ENCODE assay signal across 24 cellular contexts in the genomic region with DNA sequence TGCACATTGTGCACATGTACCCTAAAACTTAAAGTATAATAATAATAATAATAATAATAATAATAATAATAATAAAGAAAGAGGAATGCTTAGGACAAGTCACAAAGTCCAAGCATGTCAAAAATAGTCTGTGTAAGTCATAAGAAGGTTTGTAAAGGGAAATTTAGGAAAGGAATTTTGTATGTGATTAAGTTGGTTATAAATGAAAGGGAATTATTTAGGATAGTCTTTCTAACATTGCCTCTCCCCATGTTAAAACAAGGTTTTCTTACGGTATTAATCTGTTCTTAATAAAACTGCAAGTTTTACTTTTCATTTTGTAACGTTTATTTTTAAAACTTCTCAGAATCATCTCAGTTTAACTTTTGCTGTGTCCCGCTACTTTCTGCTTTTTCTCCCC.
DNase-seq lines count a peak whose midpoint lies in the region; ATAC-seq, FAIRE-seq and TF ChIP-seq lines count a peak whose summit lies in the region.
"Had no signal": no experiment of that assay in that cellular context is flagged by ENCODE, and none has a peak within 500 bp of the region (broad histone marks: within the 10 kb centered on the region; RNA-seq: fewer than 3 reads in every experiment).

No MANE protein-coding gene starts in this region.

- no peak for TF ChIP-seq RAD21 in A549 (conservative IDR thresholded peaks at IDR 0.05 in 1 of 2, IDR thresholded peaks at IDR 0.05 in 1 of 2)

- H3K27ac Mint-ChIP-seq in WTC11, result no peak overlapping the region
- H3K27ac Mint-ChIP-seq: activated naive CD8-positive, alpha-beta T cell treated with anti-CD3 and anti-CD28 coated beads, Interleukin-2, amount 50 U/mL, for 24 hours; activated T-helper 2 cell treated with anti-CD3 and anti-CD28 coated beads, Interferon-gamma antibody, Interleukin-2, Interleukin-4, amounts not matched to agents 10 μg/mL and 5 μg/mL and 100 μg/mL, durations not matched to agents 14 hours and 24 hours and 36 hours; CD8-positive, alpha-beta memory T cell; natural killer cell; stimulated activated naive CD8-positive, alpha-beta T cell treated with anti-CD3 and anti-CD28 coated beads, Interleukin-15, amount 100 ng/mL, for 72 hours had no signal

- H3K36me3 ChIP-seq in OCI-LY7 (ENCODE audit: insufficient read depth, low read length), result no peaks in the 10 kb centered on the region
- H3K36me3 ChIP-seq: upper lobe of right lung had no signal

- no peak overlapping the region for H3K4me3 Mint-ChIP-seq in WTC11
- H3K4me3 Mint-ChIP-seq: activated naive CD8-positive, alpha-beta T cell treated with anti-CD3 and anti-CD28 coated beads, Interleukin-2, amount 50 U/mL, for 24 hours; CD8-positive, alpha-beta memory T cell; natural killer cell; stimulated activated naive CD8-positive, alpha-beta T cell treated with anti-CD3 and anti-CD28 coated beads, Interleukin-15, amount 100 ng/mL, for 72 hours had no signal

- TF ChIP-seq CTCF in A549 (IDR thresholded peaks at IDR 0.05), result no peak
- no peak for TF ChIP-seq CTCF in OCI-LY7 (conservative IDR thresholded peaks at IDR 0.05; ENCODE audit: low read length)
- TF ChIP-seq CTCF in WTC11 (IDR thresholded peaks at IDR 0.05), result no peak

- no peak overlapping the region for H3K27ac ChIP-seq in A549
- no peak overlapping the region for H3K27ac ChIP-seq in OCI-LY7 (ENCODE audit: low read depth, low read length, poor library complexity, severe bottlenecking)
- H3K27ac ChIP-seq: dorsolateral prefrontal cortex, heart left ventricle, parathyroid adenoma, PC-9, upper lobe of right lung had no signal

- DNase-seq in A549 (ENCODE audit: low read depth in 1 of 2, low spot score in 1 of 2) (peak in 1 of 2 experiments; percentile 41), HCEC 1CT (peak; percentile 10), OCI-LY7 (ENCODE audit: low spot score) (peak; percentile 50), fibroblast of peridontal ligament (ENCODE audit: extremely low read depth) (peak; percentile 25), left ventricle myocardium superior (no peak), NCI-H774 (lab: John Stamatoyannopoulos, UW) (no peak), WTC11 (ENCODE audit: low spot score) (no peak)
- DNase-seq: activated naive CD8-positive, alpha-beta T cell treated with anti-CD3 and anti-CD28 coated beads, Interleukin-2, amount 50 U/mL, for 24 hours; CD8-positive, alpha-beta memory T cell; dorsolateral prefrontal cortex; H7; heart left ventricle; kidney; mesenchymal stem cell; natural killer cell; NCI-H187; NCI-H524; PC-9; stimulated activated naive CD8-positive, alpha-beta T cell treated with anti-CD3 and anti-CD28 coated beads, Interleukin-15, amount 100 ng/mL, for 72 hours; upper lobe of right lung had no signal

- intact Hi-C loops in OCI-LY7 (cut with micrococcal nuclease; ENCODE audit: unreplicated experiment), result no loop called here
- intact Hi-C loops in left ventricle myocardium superior (cut with micrococcal nuclease), result no loop called here

- CTCF ChIA-PET in A549 (lab: Yijun Ruan, JAX) (no interaction called here), OCI-LY7 (lab: Charles Lee; ENCODE audit: unreplicated experiment) (no interaction called here), WTC11 (lab: Charles Lee) (no interaction called here)

- no peak overlapping the region for H2AFZ ChIP-seq in OCI-LY7 (ENCODE audit: low read length)
- H2AFZ ChIP-seq: parathyroid adenoma, PC-9 had no signal

- no peaks in the 10 kb centered on the region for H3K79me2 ChIP-seq in OCI-LY7 (ENCODE audit: insufficient read depth, low read depth, low read length)

- H3K4me1 Mint-ChIP-seq in WTC11, result no peaks in the 10 kb centered on the region
- H3K4me1 Mint-ChIP-seq: activated naive CD8-positive, alpha-beta T cell treated with anti-CD3 and anti-CD28 coated beads, Interleukin-2, amount 50 U/mL, for 24 hours; CD8-positive, alpha-beta memory T cell; stimulated activated naive CD8-positive, alpha-beta T cell treated with anti-CD3 and anti-CD28 coated beads, Interleukin-15, amount 100 ng/mL, for 72 hours had no signal

- H4K20me1 ChIP-seq in OCI-LY7 (ENCODE audit: insufficient read depth, low read length), result no peaks in the 10 kb centered on the region

- 95% methylated on average over 3 of the region's 3 CpGs for WGBS in A549 (ENCODE audit: missing lambda C conversion rate)

- POLR2A ChIA-PET in A549 (lab: Yijun Ruan, JAX), result no interaction called here
- POLR2A ChIA-PET in OCI-LY7 (lab: Charles Lee), result no interaction called here
- POLR2A ChIA-PET in WTC11 (lab: Charles Lee), result no interaction called here

- H3K4me1 ChIP-seq in A549 (no peaks in the 10 kb centered on the region), OCI-LY7 (ENCODE audit: insufficient read depth, low read length, poor library complexity, severe bottlenecking) (no peaks in the 10 kb centered on the region)
- H3K4me1 ChIP-seq: parathyroid adenoma, upper lobe of right lung had no signal

- H3K9me2 ChIP-seq in OCI-LY7 (ENCODE audit: insufficient read depth, low read length), result no peaks in the 10 kb centered on the region

- no peak for ATAC-seq in A549
- ATAC-seq in left ventricle myocardium superior, result no peak
- ATAC-seq in GM21381 (IDR thresholded peaks at IDR 0.05; ENCODE audit: unreplicated experiment), result no peak
- ATAC-seq in WTC11, result no peak
- ATAC-seq: activated naive CD8-positive, alpha-beta T cell treated with anti-CD3 and anti-CD28 coated beads, Interleukin-2, amount 50 U/mL, for 24 hours; heart left ventricle; natural killer cell; stimulated activated naive CD8-positive, alpha-beta T cell treated with anti-CD3 and anti-CD28 coated beads, Interleukin-15, amount 100 ng/mL, for 72 hours; upper lobe of right lung had no signal

- H3K4me2 ChIP-seq in A549, result no peak overlapping the region
- H3K4me2 ChIP-seq in OCI-LY7 (ENCODE audit: low read length), result no peak overlapping the region
- H3K4me2 ChIP-seq: PC-9 had no signal

- peaks cover 8% of the 10 kb centered on the region; the same call in 1 of the 2 replicates for H3K27me3 Mint-ChIP-seq in WTC11 (ENCODE audit: low read depth)
- H3K27me3 Mint-ChIP-seq: activated naive CD8-positive, alpha-beta T cell treated with anti-CD3 and anti-CD28 coated beads, Interleukin-2, amount 50 U/mL, for 24 hours; stimulated activated naive CD8-positive, alpha-beta T cell treated with anti-CD3 and anti-CD28 coated beads, Interleukin-15, amount 100 ng/mL, for 72 hours had no signal

- TF ChIP-seq POLR2A in A549 (IDR thresholded peaks at IDR 0.05; ENCODE audit: low read length), result no peak

- H3K4me3 ChIP-seq in A549 (no peak overlapping the region), OCI-LY7 (ENCODE audit: low read depth, low read length, poor library complexity, severe bottlenecking) (no peak overlapping the region)
- H3K4me3 ChIP-seq: dorsolateral prefrontal cortex, heart left ventricle, PC-9, upper lobe of right lung had no signal

- BruUV-seq in OCI-LY7 (replicated peaks; lab: Mats Ljungman, UMichigan), result no TSS peak

- H3K9me3 ChIP-seq in A549 (peaks cover 19% of the 10 kb centered on the region), OCI-LY7 (ENCODE audit: low read length) (peaks cover 13% of the 10 kb centered on the region)

- no peak for FAIRE-seq in A549 (lab: Jason Lieb, UNC)
- FAIRE-seq: bronchial epithelial cell, kidney had no signal

- H3K9me3 Mint-ChIP-seq in WTC11, result peaks cover 67% of the 10 kb centered on the region
- H3K9me3 Mint-ChIP-seq: activated naive CD8-positive, alpha-beta T cell treated with anti-CD3 and anti-CD28 coated beads, Interleukin-2, amount 50 U/mL, for 24 hours had no signal

- TF ChIP-seq EP300 in A549 (IDR thresholded peaks at IDR 0.05), result no peak

- H3K36me3 Mint-ChIP-seq in WTC11, result peaks cover 74% of the 10 kb centered on the region
- H3K36me3 Mint-ChIP-seq: CD8-positive, alpha-beta memory T cell had no signal

TF ChIP-seq in A549, 52 proteins besides CTCF, POLR2A, EP300 and RAD21:
- TF ChIP-seq ZFP36 (IDR thresholded peaks at IDR 0.05; ENCODE audit: borderline replicate concordance, partially characterized antibody) (peak; percentile 82), KDM5A (IDR thresholded peaks at IDR 0.05) (no peak)

TF ChIP-seq in WTC11, 78 proteins besides CTCF, POLR2A, EP300 and RAD21:
- TF ChIP-seq MLX (CRISPR knock-in tag; IDR thresholded peaks at IDR 0.05), result no peak
- TF ChIP-seq ZMAT4 (CRISPR knock-in tag; IDR thresholded peaks at IDR 0.05), result no peak
- no peak for TF ChIP-seq SOX15 (CRISPR knock-in tag; IDR thresholded peaks at IDR 0.05)
- TF ChIP-seq FOXJ3 (CRISPR knock-in tag; IDR thresholded peaks at IDR 0.05; ENCODE audit: borderline replicate concordance), result no peak
- TF ChIP-seq IRF2 (CRISPR knock-in tag; IDR thresholded peaks at IDR 0.05; ENCODE audit: borderline replicate concordance, low read depth), result no peak
- TF ChIP-seq, protein P1, sequence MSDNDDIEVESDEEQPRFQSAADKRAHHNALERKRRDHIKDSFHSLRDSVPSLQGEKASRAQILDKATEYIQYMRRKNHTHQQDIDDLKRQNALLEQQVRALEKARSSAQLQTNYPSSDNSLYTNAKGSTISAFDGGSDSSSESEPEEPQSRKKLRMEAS (CRISPR knock-in tag; IDR thresholded peaks at IDR 0.05), result no peak
- TF ChIP-seq NFATC4 (CRISPR knock-in tag; IDR thresholded peaks at IDR 0.05), result no peak
TF ChIP-seq in WTC11: peak in this region for 0.

Comparison
In these comparisons a context has a peak if more than half of its experiments do, and no peak if none do; other contexts are left out.
1. DNase-seq: peak in HCEC 1CT (single experiment), OCI-LY7 (single experiment) and fibroblast of peridontal ligament (single experiment); none in left ventricle myocardium superior (single experiment), NCI-H774 (single experiment) and WTC11 (single experiment).